ENCODE assay signal across 16 cellular contexts in genomic region chr7:82964150-82964882, GRCh38.
DNase-seq lines count a peak whose midpoint lies in the region; ATAC-seq and TF ChIP-seq lines count a peak whose summit lies in the region.
"Had no signal": no experiment of that assay in that cellular context is flagged by ENCODE, and none has a peak within 500 bp of the region (broad histone marks: within the 10 kb centered on the region; RNA-seq: fewer than 3 reads in every experiment).

No MANE protein-coding gene starts in this region.

- H3K9me3 Mint-ChIP-seq in nephron progenitor cell: no peaks in the 10 kb centered on the region
- peaks cover 0 to 19% (median 2%) of the 10 kb centered on the region in 9 donors for H3K9me3 Mint-ChIP-seq in naive thymus-derived CD8-positive, alpha-beta T cell
- H3K9me3 Mint-ChIP-seq in CD8-positive, alpha-beta memory T cell: peaks cover 0 to 23% (median 5%) of the 10 kb centered on the region in 5 donors

- no peaks in the 10 kb centered on the region for H3K9me3 ChIP-seq in CD8-positive, alpha-beta memory T cell (ENCODE audit: low read length)
- H3K9me3 ChIP-seq: esophagus squamous epithelium, neutrophil, testis had no signal

- H3K4me3 ChIP-seq in CD8-positive, alpha-beta memory T cell (ENCODE audit: low read length): no peak overlapping the region
- H3K4me3 ChIP-seq: esophagus squamous epithelium, testis had no signal

- peak overlapping the region; percentile 13 for H3K27ac Mint-ChIP-seq in nephron progenitor cell
- H3K27ac Mint-ChIP-seq in naive thymus-derived CD8-positive, alpha-beta T cell: no peak overlapping the region
- H3K27ac Mint-ChIP-seq in CD8-positive, alpha-beta memory T cell: no peak overlapping the region
- H3K27ac Mint-ChIP-seq: activated naive CD8-positive, alpha-beta T cell treated with anti-CD3 and anti-CD28 coated beads for 36 hours; CD4-positive, alpha-beta T cell had no signal

- H3K4me3 Mint-ChIP-seq in nephron progenitor cell: no peak overlapping the region
- H3K4me3 Mint-ChIP-seq in naive thymus-derived CD8-positive, alpha-beta T cell: no peak overlapping the region
- no peak overlapping the region for H3K4me3 Mint-ChIP-seq in CD8-positive, alpha-beta memory T cell
- H3K4me3 Mint-ChIP-seq: activated naive CD8-positive, alpha-beta T cell treated with anti-CD3 and anti-CD28 coated beads for 36 hours; CD4-positive, alpha-beta T cell had no signal

- no peaks in the 10 kb centered on the region for H3K27me3 ChIP-seq in CD8-positive, alpha-beta memory T cell (ENCODE audit: insufficient read depth, low read length, poor library complexity, severe bottlenecking)
- H3K27me3 ChIP-seq: esophagus squamous epithelium, neutrophil, testis had no signal

- no peak for TF ChIP-seq CTCF in nephron progenitor cell (IDR thresholded peaks at IDR 0.05)

- H3K27me3 Mint-ChIP-seq in nephron progenitor cell (ENCODE audit: low read depth, poor library complexity): no peaks in the 10 kb centered on the region
- H3K27me3 Mint-ChIP-seq in naive thymus-derived CD8-positive, alpha-beta T cell: no peaks in the 10 kb centered on the region
- no peaks in the 10 kb centered on the region for H3K27me3 Mint-ChIP-seq in CD8-positive, alpha-beta memory T cell
- H3K27me3 Mint-ChIP-seq: activated naive CD8-positive, alpha-beta T cell treated with anti-CD3 and anti-CD28 coated beads for 36 hours; CD4-positive, alpha-beta T cell had no signal

- CTCF ChIA-PET in CD8-positive, alpha-beta memory T cell (lab: Charles Lee): no interaction called here

- ATAC-seq in GM19043 (IDR thresholded peaks at IDR 0.05; ENCODE audit: low read depth, unreplicated experiment) (peak; percentile 71), HG02798 (IDR thresholded peaks at IDR 0.05; ENCODE audit: poor library complexity, unreplicated experiment) (peak; percentile 66)
- no peak for ATAC-seq in naive thymus-derived CD8-positive, alpha-beta T cell

- peak; percentile 11 for DNase-seq in NAMALWA (ENCODE audit: low spot score)
- DNase-seq in nephron progenitor cell: no peak
- no peak for DNase-seq in naive thymus-derived CD8-positive, alpha-beta T cell
- no peak for DNase-seq in stimulated activated CD4-positive, alpha-beta T cell treated with anti-CD3 and anti-CD28 coated beads, Interleukin-15, amount 100 ng/mL, for 24 hours
- no peak for DNase-seq in CD8-positive, alpha-beta memory T cell
- DNase-seq: activated CD8-positive, alpha-beta memory T cell treated with anti-CD3 and anti-CD28 coated beads, Interleukin-2, amount 50 U/mL, for 48 hours; activated naive CD8-positive, alpha-beta T cell treated with anti-CD3 and anti-CD28 coated beads for 36 hours; CD4-positive, alpha-beta T cell; esophagus squamous epithelium; mammary epithelial cell; OCI-M1; testis had no signal

- H3K36me3 Mint-ChIP-seq in nephron progenitor cell (ENCODE audit: low read depth): no peaks in the 10 kb centered on the region
- H3K36me3 Mint-ChIP-seq in naive thymus-derived CD8-positive, alpha-beta T cell: no peaks in the 10 kb centered on the region
- H3K36me3 Mint-ChIP-seq in CD8-positive, alpha-beta memory T cell: no peaks in the 10 kb centered on the region
- H3K36me3 Mint-ChIP-seq: activated naive CD8-positive, alpha-beta T cell treated with anti-CD3 and anti-CD28 coated beads for 36 hours had no signal

- H3K36me3 ChIP-seq in CD8-positive, alpha-beta memory T cell (ENCODE audit: insufficient read depth, low read length): no peaks in the 10 kb centered on the region
- H3K36me3 ChIP-seq: esophagus squamous epithelium, neutrophil had no signal

- POLR2A ChIA-PET in naive thymus-derived CD8-positive, alpha-beta T cell (lab: Charles Lee): no interaction called here
- POLR2A ChIA-PET in CD8-positive, alpha-beta memory T cell (lab: Charles Lee): no interaction called here

- H3K4me1 ChIP-seq in CD8-positive, alpha-beta memory T cell (ENCODE audit: insufficient read depth, low read length): no peaks in the 10 kb centered on the region
- H3K4me1 ChIP-seq: esophagus squamous epithelium, testis had no signal

- H3K27ac ChIP-seq in CD8-positive, alpha-beta memory T cell (ENCODE audit: low read depth, low read length): no peak overlapping the region
- H3K27ac ChIP-seq: esophagus squamous epithelium, neutrophil, testis, VCaP had no signal

- H3K4me1 Mint-ChIP-seq in nephron progenitor cell: no peaks in the 10 kb centered on the region
- H3K4me1 Mint-ChIP-seq in naive thymus-derived CD8-positive, alpha-beta T cell: no peaks in the 10 kb centered on the region
- no peaks in the 10 kb centered on the region for H3K4me1 Mint-ChIP-seq in CD8-positive, alpha-beta memory T cell
- H3K4me1 Mint-ChIP-seq: activated naive CD8-positive, alpha-beta T cell treated with anti-CD3 and anti-CD28 coated beads for 36 hours had no signal

Comparison
In these comparisons a context has a peak if more than half of its experiments do, and no peak if none do; other contexts are left out.
1. ATAC-seq: peak in GM19043 (single experiment) and HG02798 (single experiment); none in naive thymus-derived CD8-positive, alpha-beta T cell (0 of 2).